In genomic region chr6:1893470-1894130, GRCh38 we compare ENCODE assay signal across 1 cellular context.
TF ChIP-seq lines count a peak whose summit lies in the region.

No MANE protein-coding gene starts in this region.

TF ChIP-seq in K562, 482 proteins besides CTCF, POLR2A, EP300 and RAD21 (continued from another document):
- TF ChIP-seq, protein P1, sequence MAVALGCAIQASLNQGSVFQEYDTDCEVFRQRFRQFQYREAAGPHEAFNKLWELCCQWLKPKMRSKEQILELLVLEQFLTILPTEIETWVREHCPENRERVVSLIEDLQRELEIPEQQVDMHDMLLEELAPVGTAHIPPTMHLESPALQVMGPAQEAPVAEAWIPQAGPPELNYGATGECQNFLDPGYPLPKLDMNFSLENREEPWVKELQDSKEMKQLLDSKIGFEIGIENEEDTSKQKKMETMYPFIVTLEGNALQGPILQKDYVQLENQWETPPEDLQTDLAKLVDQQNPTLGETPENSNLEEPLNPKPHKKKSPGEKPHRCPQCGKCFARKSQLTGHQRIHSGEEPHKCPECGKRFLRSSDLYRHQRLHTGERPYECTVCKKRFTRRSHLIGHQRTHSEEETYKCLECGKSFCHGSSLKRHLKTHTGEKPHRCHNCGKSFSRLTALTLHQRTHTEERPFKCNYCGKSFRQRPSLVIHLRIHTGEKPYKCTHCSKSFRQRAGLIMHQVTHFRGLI (CRISPR knock-in tag; IDR thresholded peaks at IDR 0.05) = no peak
- TF ChIP-seq ZNF609 (CRISPR knock-in tag; IDR thresholded peaks at IDR 0.05; ENCODE audit: borderline replicate concordance) = no peak
- TF ChIP-seq, protein P2, sequence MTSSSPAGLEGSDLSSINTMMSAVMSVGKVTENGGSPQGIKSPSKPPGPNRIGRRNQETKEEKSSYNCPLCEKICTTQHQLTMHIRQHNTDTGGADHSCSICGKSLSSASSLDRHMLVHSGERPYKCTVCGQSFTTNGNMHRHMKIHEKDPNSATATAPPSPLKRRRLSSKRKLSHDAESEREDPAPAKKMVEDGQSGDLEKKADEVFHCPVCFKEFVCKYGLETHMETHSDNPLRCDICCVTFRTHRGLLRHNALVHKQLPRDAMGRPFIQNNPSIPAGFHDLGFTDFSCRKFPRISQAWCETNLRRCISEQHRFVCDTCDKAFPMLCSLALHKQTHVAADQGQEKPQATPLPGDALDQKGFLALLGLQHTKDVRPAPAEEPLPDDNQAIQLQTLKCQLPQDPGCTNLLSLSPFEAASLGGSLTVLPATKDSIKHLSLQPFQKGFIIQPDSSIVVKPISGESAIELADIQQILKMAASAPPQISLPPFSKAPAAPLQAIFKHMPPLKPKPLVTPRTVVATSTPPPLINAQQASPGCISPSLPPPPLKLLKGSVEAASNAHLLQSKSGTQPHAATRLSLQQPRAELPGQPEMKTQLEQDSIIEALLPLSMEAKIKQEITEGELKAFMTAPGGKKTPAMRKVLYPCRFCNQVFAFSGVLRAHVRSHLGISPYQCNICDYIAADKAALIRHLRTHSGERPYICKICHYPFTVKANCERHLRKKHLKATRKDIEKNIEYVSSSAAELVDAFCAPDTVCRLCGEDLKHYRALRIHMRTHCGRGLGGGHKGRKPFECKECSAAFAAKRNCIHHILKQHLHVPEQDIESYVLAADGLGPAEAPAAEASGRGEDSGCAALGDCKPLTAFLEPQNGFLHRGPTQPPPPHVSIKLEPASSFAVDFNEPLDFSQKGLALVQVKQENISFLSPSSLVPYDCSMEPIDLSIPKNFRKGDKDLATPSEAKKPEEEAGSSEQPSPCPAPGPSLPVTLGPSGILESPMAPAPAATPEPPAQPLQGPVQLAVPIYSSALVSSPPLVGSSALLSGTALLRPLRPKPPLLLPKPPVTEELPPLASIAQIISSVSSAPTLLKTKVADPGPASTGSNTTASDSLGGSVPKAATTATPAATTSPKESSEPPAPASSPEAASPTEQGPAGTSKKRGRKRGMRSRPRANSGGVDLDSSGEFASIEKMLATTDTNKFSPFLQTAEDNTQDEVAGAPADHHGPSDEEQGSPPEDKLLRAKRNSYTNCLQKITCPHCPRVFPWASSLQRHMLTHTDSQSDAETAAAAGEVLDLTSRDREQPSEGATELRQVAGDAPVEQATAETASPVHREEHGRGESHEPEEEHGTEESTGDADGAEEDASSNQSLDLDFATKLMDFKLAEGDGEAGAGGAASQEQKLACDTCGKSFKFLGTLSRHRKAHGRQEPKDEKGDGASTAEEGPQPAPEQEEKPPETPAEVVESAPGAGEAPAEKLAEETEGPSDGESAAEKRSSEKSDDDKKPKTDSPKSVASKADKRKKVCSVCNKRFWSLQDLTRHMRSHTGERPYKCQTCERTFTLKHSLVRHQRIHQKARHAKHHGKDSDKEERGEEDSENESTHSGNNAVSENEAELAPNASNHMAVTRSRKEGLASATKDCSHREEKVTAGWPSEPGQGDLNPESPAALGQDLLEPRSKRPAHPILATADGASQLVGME (CRISPR knock-in tag; IDR thresholded peaks at IDR 0.05) = no peak
- TF ChIP-seq WHSC1 (IDR thresholded peaks at IDR 0.05; ENCODE audit: low read length) = no peak
- TF ChIP-seq CBFB (CRISPR knock-in tag; IDR thresholded peaks at IDR 0.05) = no peak
- TF ChIP-seq, protein P3, sequence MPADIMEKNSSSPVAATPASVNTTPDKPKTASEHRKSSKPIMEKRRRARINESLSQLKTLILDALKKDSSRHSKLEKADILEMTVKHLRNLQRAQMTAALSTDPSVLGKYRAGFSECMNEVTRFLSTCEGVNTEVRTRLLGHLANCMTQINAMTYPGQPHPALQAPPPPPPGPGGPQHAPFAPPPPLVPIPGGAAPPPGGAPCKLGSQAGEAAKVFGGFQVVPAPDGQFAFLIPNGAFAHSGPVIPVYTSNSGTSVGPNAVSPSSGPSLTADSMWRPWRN (IDR thresholded peaks at IDR 0.05; ENCODE audit: low read depth) = no peak
- TF ChIP-seq CBFA2T3 (IDR thresholded peaks at IDR 0.05) = no peak
- no peak for TF ChIP-seq ZNF644 (tag; IDR thresholded peaks at IDR 0.05; ENCODE audit: low read depth)
- TF ChIP-seq ZNF830 (CRISPR knock-in tag; IDR thresholded peaks at IDR 0.05) = no peak
- TF ChIP-seq SAFB2 (IDR thresholded peaks at IDR 0.05; ENCODE audit: borderline replicate concordance, low read depth, low read length, severe bottlenecking) = no peak
- no peak for TF ChIP-seq CBX5 (IDR thresholded peaks at IDR 0.05; ENCODE audit: borderline replicate concordance, low read depth)
- no peak for TF ChIP-seq HLTF (IDR thresholded peaks at IDR 0.05)
- TF ChIP-seq GABPB1 (CRISPR knock-in tag; IDR thresholded peaks at IDR 0.05) = no peak
- no peak for TF ChIP-seq MBD2 (IDR thresholded peaks at IDR 0.05; ENCODE audit: borderline replicate concordance, low read depth)
- TF ChIP-seq BDP1 (IDR thresholded peaks at IDR 0.05; ENCODE audit: insufficient read depth, insufficient read length) = no peak
- TF ChIP-seq ZFPM2 (CRISPR knock-in tag; IDR thresholded peaks at IDR 0.05) = no peak
